26 cellular contexts compared by ENCODE assay signal in the genomic region with DNA sequence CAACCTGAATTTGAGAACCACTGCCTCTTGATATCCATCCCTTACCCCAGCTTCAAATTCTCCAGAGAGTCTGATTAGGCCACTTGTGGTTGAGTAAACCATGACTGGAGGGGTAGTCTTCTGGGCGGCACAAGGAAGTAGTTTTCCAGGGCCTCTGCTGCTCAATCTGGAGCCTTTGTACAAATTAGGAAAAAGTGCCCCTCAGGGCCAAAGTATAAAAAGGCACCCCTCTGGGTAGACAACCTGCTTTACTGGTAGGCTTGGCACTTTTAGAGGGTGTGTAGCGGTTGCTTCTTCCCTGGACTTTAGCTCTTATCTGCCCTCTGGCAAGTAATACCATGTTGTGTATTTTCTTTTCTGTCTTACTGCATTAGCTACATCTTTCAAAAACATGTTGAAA.
"Had no signal": no experiment of that assay in that cellular context is flagged by ENCODE, and none has a peak within 500 bp of the region (broad histone marks: within the 10 kb centered on the region; RNA-seq: fewer than 3 reads in every experiment).

No MANE protein-coding gene starts in this region.

- H3K4me3 ChIP-seq: coronary artery, heart left ventricle, lung, sigmoid colon, smooth muscle cell, testis, uterus had no signal

- H3K4me3 Mint-ChIP-seq: activated naive CD8-positive, alpha-beta T cell treated with anti-CD3 and anti-CD28 coated beads for 36 hours; activated T-cell treated with anti-CD3 and anti-CD28 coated beads, Interleukin-2, amount 50 U/mL, for 24 hours; central memory CD8-positive, alpha-beta T cell; naive thymus-derived CD4-positive, alpha-beta T cell; neural crest cell; T-helper 2 cell treated with Interferon-gamma antibody and Interleukin-4, amounts not matched to agents 5 μg/mL and 100 μg/mL, for 36 hours had no signal

- H3K27me3 ChIP-seq: heart left ventricle, sigmoid colon, testis, uterus had no signal

- H3K4me1 Mint-ChIP-seq: neural crest cell had no signal

- H3K4me1 ChIP-seq: heart left ventricle, sigmoid colon, testis, uterus had no signal

- H3K27ac Mint-ChIP-seq: activated naive CD8-positive, alpha-beta T cell treated with anti-CD3 and anti-CD28 coated beads for 36 hours; activated T-cell treated with anti-CD3 and anti-CD28 coated beads, Interleukin-2, amount 50 U/mL, for 24 hours; activated T-helper 2 cell treated with anti-CD3 and anti-CD28 coated beads, Interferon-gamma antibody, Interleukin-2, Interleukin-4, amounts not matched to agents 10 μg/mL and 5 μg/mL and 100 μg/mL, durations not matched to agents 14 hours and 24 hours and 36 hours; progenitor cell of endocrine pancreas; T-helper 2 cell treated with Interferon-gamma antibody and Interleukin-4, amounts not matched to agents 5 μg/mL and 100 μg/mL, for 36 hours had no signal

- H3K27me3 Mint-ChIP-seq: activated naive CD8-positive, alpha-beta T cell treated with anti-CD3 and anti-CD28 coated beads for 36 hours; activated T-cell treated with anti-CD3 and anti-CD28 coated beads, Interleukin-2, amount 50 U/mL, for 24 hours; central memory CD8-positive, alpha-beta T cell; naive thymus-derived CD4-positive, alpha-beta T cell; progenitor cell of endocrine pancreas had no signal

- H3K27ac ChIP-seq: coronary artery, epithelial cell of prostate, heart left ventricle, sigmoid colon, testis, uterus, VCaP had no signal

- DNase-seq: activated CD4-positive, alpha-beta T cell treated with anti-CD3 and anti-CD28 coated beads for 1 hour; activated CD4-positive, alpha-beta T cell treated with anti-CD3 and anti-CD28 coated beads, Interleukin-2, amount 50 U/mL, for 1 hour; activated CD8-positive, alpha-beta memory T cell treated with anti-CD3 and anti-CD28 coated beads, Interleukin-2, amount 50 U/mL, for 4 hours; activated naive CD4-positive, alpha-beta T cell; activated naive CD8-positive, alpha-beta T cell treated with anti-CD3 and anti-CD28 coated beads for 36 hours; activated T-cell treated with anti-CD3 and anti-CD28 coated beads, Interleukin-2, amount 50 U/mL, for 24 hours; heart left ventricle; naive thymus-derived CD4-positive, alpha-beta T cell; retina; sigmoid colon; stimulated activated CD4-positive, alpha-beta T cell treated with anti-CD3 and anti-CD28 coated beads, Interleukin-2, amount 100 ng/mL, for 48 hours; stimulated activated CD8-positive, alpha-beta memory T cell treated with anti-CD3 and anti-CD28 coated beads, Interleukin-4, amount 100 ng/mL, for 48 hours; stimulated activated naive CD4-positive, alpha-beta T cell; testis; trophoblast cell; uterus had no signal

- H3K36me3 ChIP-seq: uterus had no signal

- ATAC-seq: heart left ventricle; naive thymus-derived CD4-positive, alpha-beta T cell had no signal

- H3K9me3 ChIP-seq: heart left ventricle, sigmoid colon, testis, uterus had no signal

- H3K9me3 Mint-ChIP-seq: activated naive CD8-positive, alpha-beta T cell treated with anti-CD3 and anti-CD28 coated beads for 36 hours; activated T-cell treated with anti-CD3 and anti-CD28 coated beads, Interleukin-2, amount 50 U/mL, for 24 hours; activated T-helper 2 cell treated with anti-CD3 and anti-CD28 coated beads, Interferon-gamma antibody, Interleukin-2, Interleukin-4, amounts not matched to agents 10 μg/mL and 5 μg/mL and 100 μg/mL, durations not matched to agents 14 hours and 24 hours and 36 hours; central memory CD8-positive, alpha-beta T cell; naive thymus-derived CD4-positive, alpha-beta T cell; neural crest cell; T-helper 2 cell treated with Interferon-gamma antibody and Interleukin-4, amounts not matched to agents 5 μg/mL and 100 μg/mL, for 36 hours had no signal
